ENCODE assay signal across 27 cellular contexts in the genomic region with DNA sequence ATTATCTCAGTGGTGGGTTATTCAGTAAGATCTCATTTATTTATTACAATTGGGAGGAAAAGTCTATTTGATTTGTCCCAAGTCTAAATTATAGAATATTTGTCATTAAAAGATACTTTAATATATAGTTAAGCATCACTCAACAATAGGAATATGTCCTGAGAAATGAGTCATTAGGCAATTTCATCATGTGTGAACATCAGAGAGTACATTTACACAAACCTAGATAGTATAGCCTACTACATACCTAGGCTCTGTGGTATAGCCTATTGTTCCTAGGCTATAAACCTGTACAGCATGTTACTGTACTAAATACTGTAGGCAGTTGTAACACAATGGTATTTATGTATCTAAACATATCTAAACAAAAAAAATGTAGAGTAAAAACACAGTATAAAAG.
"Had no signal": no experiment of that assay in that cellular context is flagged by ENCODE, and none has a peak within 500 bp of the region (broad histone marks: within the 10 kb centered on the region; RNA-seq: fewer than 3 reads in every experiment).

No MANE protein-coding gene starts in this region.

- H3K27ac Mint-ChIP-seq: memory B cell; naive thymus-derived CD8-positive, alpha-beta T cell; nephron; stimulated activated naive CD8-positive, alpha-beta T cell treated with anti-CD3 and anti-CD28 coated beads, Interleukin-15, Interleukin-2, amounts not matched to agents 100 ng/mL and 50 ng/mL, for 24 hours; type B pancreatic cell had no signal

- H3K4me3 Mint-ChIP-seq: memory B cell; naive thymus-derived CD8-positive, alpha-beta T cell; nephron; neural crest cell; stimulated activated naive CD8-positive, alpha-beta T cell treated with anti-CD3 and anti-CD28 coated beads, Interleukin-15, Interleukin-2, amounts not matched to agents 100 ng/mL and 50 ng/mL, for 24 hours; type B pancreatic cell had no signal

- H3K9me3 Mint-ChIP-seq: nephron; stimulated activated naive CD8-positive, alpha-beta T cell treated with anti-CD3 and anti-CD28 coated beads, Interleukin-15, Interleukin-2, amounts not matched to agents 100 ng/mL and 50 ng/mL, for 24 hours; type B pancreatic cell had no signal

- H3K9me3 ChIP-seq: left ventricle myocardium inferior, pancreas, prostate gland, suprapubic skin, thoracic aorta, tibial nerve, uterus had no signal

- H3K4me3 ChIP-seq: left ventricle myocardium inferior, lung, pancreas, prostate gland, skin epidermis, suprapubic skin, thoracic aorta, tibial nerve, uterus had no signal

- H3K27me3 Mint-ChIP-seq: memory B cell; naive thymus-derived CD8-positive, alpha-beta T cell; stimulated activated naive CD8-positive, alpha-beta T cell treated with anti-CD3 and anti-CD28 coated beads, Interleukin-15, Interleukin-2, amounts not matched to agents 100 ng/mL and 50 ng/mL, for 24 hours; type B pancreatic cell had no signal

- H3K4me1 ChIP-seq: pancreas, prostate gland, suprapubic skin, uterus had no signal

- H3K36me3 Mint-ChIP-seq: naive thymus-derived CD8-positive, alpha-beta T cell; type B pancreatic cell had no signal

- H3K27me3 ChIP-seq: pancreas, suprapubic skin, tibial nerve, uterus had no signal

- ATAC-seq: naive thymus-derived CD8-positive, alpha-beta T cell; pancreas; right cardiac atrium; sciatic nerve had no signal

- DNase-seq: islet precursor cell; left ventricle myocardium inferior; midbrain; naive thymus-derived CD8-positive, alpha-beta T cell; nucleus accumbens; pancreas; posterior cingulate gyrus; retina; right cardiac atrium; stimulated activated CD4-positive, alpha-beta T cell treated with anti-CD3 and anti-CD28 coated beads, Interleukin-12 subunit alpha, Interleukin-12 subunit beta, amount 100 ng/mL, for 4 hours; stimulated activated CD4-positive, alpha-beta T cell treated with anti-CD3 and anti-CD28 coated beads, Interleukin-15, amount 100 ng/mL, for 24 hours; stimulated activated CD4-positive, alpha-beta T cell treated with anti-CD3 and anti-CD28 coated beads, Interleukin-2, amount 100 ng/mL, for 24 hours; stimulated activated CD4-positive, alpha-beta T cell treated with anti-CD3 and anti-CD28 coated beads, Interleukin-4, amount 100 ng/mL, for 1 hour; stimulated activated naive CD4-positive, alpha-beta T cell; uterus had no signal

- H3K27ac ChIP-seq: left ventricle myocardium inferior, pancreas, prostate gland, skin epidermis, suprapubic skin, thoracic aorta, tibial nerve, uterus had no signal

- H3K4me1 Mint-ChIP-seq: nephron, neural crest cell had no signal

- H3K36me3 ChIP-seq: left ventricle myocardium inferior, pancreas, prostate gland, suprapubic skin, thoracic aorta, tibial nerve, uterus had no signal
